Comparison of ENCODE assay signal across 1 cellular context in genomic region chr2:216884347-216884746, GRCh38.
TF ChIP-seq lines count a peak whose summit lies in the region.

No MANE protein-coding gene starts in this region.

TF ChIP-seq in IMR-90, 13 proteins besides CTCF, POLR2A, EP300 and RAD21:
- TF ChIP-seq BHLHE40 (IDR thresholded peaks at IDR 0.05; ENCODE audit: low read depth, low read length) (no peak), RCOR1 (IDR thresholded peaks at IDR 0.05; ENCODE audit: insufficient replicate concordance, low read length) (no peak), USF2 (IDR thresholded peaks at IDR 0.05; ENCODE audit: low read depth, low read length) (no peak), CEBPB (IDR thresholded peaks at IDR 0.05; ENCODE audit: low read depth, low read length) (no peak), MAFK (IDR thresholded peaks at IDR 0.05; ENCODE audit: low read depth, low read length) (no peak), NFE2L2 (IDR thresholded peaks at IDR 0.05; ENCODE audit: low read depth, low read length) (no peak), SMC3 (IDR thresholded peaks at IDR 0.05; ENCODE audit: low read depth, low read length) (no peak), FOS (IDR thresholded peaks at IDR 0.05; ENCODE audit: low read depth, low read length) (no peak)
